ENCODE assay signal across 15 cellular contexts in the genomic region with DNA sequence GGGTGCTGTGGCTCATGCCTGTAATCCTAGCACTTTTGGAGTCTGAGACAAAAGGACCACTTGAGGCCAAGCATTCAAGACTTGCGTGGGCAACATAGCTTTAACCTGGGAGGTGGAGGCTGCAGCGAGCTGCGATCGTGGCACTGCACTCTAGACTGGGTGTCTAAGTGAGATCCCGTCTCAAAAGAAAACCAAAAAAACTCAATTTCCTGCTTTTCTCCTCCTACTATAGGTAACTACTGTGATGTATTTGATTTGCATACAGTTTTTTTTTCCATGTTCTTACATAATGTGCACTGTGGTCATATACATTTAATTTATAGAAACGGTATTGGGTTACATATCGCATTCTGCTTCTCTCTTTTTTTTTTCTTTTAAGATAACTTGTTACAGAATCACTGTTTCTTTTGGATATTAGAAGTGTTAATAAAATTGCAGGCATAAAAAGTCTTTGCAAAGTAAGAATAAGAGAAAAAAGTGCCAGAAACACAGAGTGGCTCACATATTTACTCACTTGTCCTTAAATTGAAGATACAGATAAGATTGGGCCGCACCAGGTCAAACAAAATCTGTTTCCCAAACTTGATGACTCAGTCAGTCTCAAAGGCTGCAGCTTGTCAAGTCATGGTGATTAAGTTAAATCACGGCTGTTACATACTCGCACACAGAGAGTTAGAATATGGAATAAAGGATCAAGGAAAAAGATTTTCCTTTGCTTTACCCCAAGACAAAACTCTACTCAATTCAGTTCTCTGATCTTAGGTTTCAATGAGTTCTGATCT. TPM values are rescaled to one million over a fixed set of nuclear protein-coding genes. Genes with fewer than 3 reads are reported as not detected.
DNase-seq lines count a peak whose midpoint lies in the region; ATAC-seq, FAIRE-seq and TF ChIP-seq lines count a peak whose summit lies in the region.
"Had no signal": no experiment of that assay in that cellular context is flagged by ENCODE, and none has a peak within 500 bp of the region (broad histone marks: within the 10 kb centered on the region; RNA-seq: fewer than 3 reads in every experiment).

No MANE protein-coding gene starts in this region.

- peak; percentile 75 to 94 for DNase-seq in A549 (ENCODE audit: low read depth in 1 of 2, low spot score in 1 of 2)
- peak; percentile 40 for DNase-seq in HT-29 (ENCODE audit: low spot score)
- DNase-seq in K562 (ENCODE audit: extremely low read depth in 1 of 4, low spot score in 3 of 4), result peak in 3 of 4 experiments; percentile 15 to 32 (median 17)
- DNase-seq in right lobe of liver, result no peak
- DNase-seq in HK-2 (ENCODE audit: unreplicated experiment), result no peak
- DNase-seq in central memory CD4-positive, alpha-beta T cell, result no peak
- DNase-seq: activated CD4-positive, alpha-beta T cell treated with anti-CD3 and anti-CD28 coated beads, Interleukin-2, amount 10 ng/mL, durations not matched to agents 24 days and 14 days; BE2C; MG63; NCI-H446 treated with DMSO at 0.1 percent for 48 hours; stimulated activated naive B cell treated with anti-CD40 and anti-IgM and Interleukin-4, amounts not matched to agents 10 μg/mL and 1 μg/mL and 100 μg/mL, for 72 hours had no signal

- H3K36me3 ChIP-seq in K562 (ENCODE audit: control insufficient read depth, insufficient read depth, low read length) (no peaks in the 10 kb centered on the region), right lobe of liver (peaks cover 0 to 18% (median 8%) of the 10 kb centered on the region in 4 donors)
- H3K36me3 ChIP-seq: BE2C had no signal

- 25% methylated on average over 10 of the region's 10 CpGs for WGBS in A549 (ENCODE audit: missing lambda C conversion rate)
- 5% methylated on average over 10 of the region's 10 CpGs for WGBS in K562 (ENCODE audit: insufficient coverage, low coverage, missing lambda C conversion rate)
- WGBS in right lobe of liver (ENCODE audit: insufficient coverage, low coverage, low lambda C conversion rate, missing lambda C conversion rate), result 47% methylated on average over 10 of the region's 10 CpGs

- H3K9ac ChIP-seq in K562 (ENCODE audit: insufficient read depth in 1 of 2, low read depth in 2 of 2, low read length in 2 of 2), result no peak overlapping the region

- in situ Hi-C loops in K562 (cut with MboI), result no loop called here

- peak; percentile 27 to 53; a peak in 4 of 6 replicates for ATAC-seq in A549
- ATAC-seq in K562, result peak; percentile 51; the same call in 2 of the 3 replicates
- ATAC-seq in right lobe of liver, result peak in 2 of 4 donors; percentile 4 to 14
- ATAC-seq in HG02798 (IDR thresholded peaks at IDR 0.05; ENCODE audit: poor library complexity, unreplicated experiment), result no peak
- no peak for ATAC-seq in HG02870 (IDR thresholded peaks at IDR 0.05; ENCODE audit: unreplicated experiment)
- ATAC-seq: stimulated activated naive B cell treated with anti-CD40 and anti-IgM and Interleukin-4, amounts not matched to agents 10 μg/mL and 1 μg/mL and 100 μg/mL, for 72 hours had no signal

- POLR2A ChIA-PET in A549 (lab: Yijun Ruan, JAX), result interaction anchor here (3.6 to 4.6 kb wide), 2 partner anchors 20 to 30 kb away, joined by 21 to 37 read pairs; a partner anchor contains a TSS
- POLR2A ChIA-PET in K562 (lab: Yijun Ruan, JAX), result interaction anchor here (1.1 kb wide), 1 partner anchor 11 kb away, joined by 3 read pairs; no protein-coding TSS in a partner anchor

- peaks cover 17 to 21% of the 10 kb centered on the region in 2 experiments; a peak in 4 of 5 replicates for H3K27me3 ChIP-seq in K562 (ENCODE audit: control insufficient read depth in 2 of 2, insufficient read depth in 2 of 2, low read length in 2 of 2)
- no peaks in the 10 kb centered on the region for H3K27me3 ChIP-seq in right lobe of liver
- H3K27me3 ChIP-seq: MG63, SJSA1 had no signal

- H3K27ac ChIP-seq in A549 (peak overlapping the region; percentile 92 to 94), K562 (ENCODE audit: extremely low read depth, low read depth, low read length) (no peak overlapping the region), right lobe of liver (peak overlapping the region; percentile 44 to 96 (median 92))
- H3K27ac ChIP-seq: SJSA1 had no signal

- H3K4me1 ChIP-seq in A549 (peaks cover 67% of the 10 kb centered on the region), K562 (replicated peaks in 1 of 2; ENCODE audit: control insufficient read depth in 2 of 2, insufficient read depth in 2 of 2, low read length in 2 of 2) (peaks cover 2 to 14% of the 10 kb centered on the region in 2 experiments; a peak in 2 of 5 replicates), right lobe of liver (peaks cover 0 to 61% (median 18%) of the 10 kb centered on the region in 4 donors)

- no peak overlapping the region for H2AFZ ChIP-seq in K562 (ENCODE audit: low read depth, low read length)

- H4K20me1 ChIP-seq in K562 (replicated peaks; ENCODE audit: control insufficient read depth, insufficient read depth, low read length), result no peaks in the 10 kb centered on the region

- TF ChIP-seq RAD21 in A549 (conservative IDR thresholded peaks at IDR 0.05 in 1 of 2, IDR thresholded peaks at IDR 0.05 in 1 of 2) (no peak), K562 (CRISPR knock-in tag; conservative IDR thresholded peaks at IDR 0.05 in 1 of 2, IDR thresholded peaks at IDR 0.05 in 1 of 2) (no peak)

- no TSS peak for BruUV-seq in K562 (replicated peaks; lab: Mats Ljungman, UMichigan)

- 0 out of 3 replicates have a peak overlapping the region, but pooled peaks have one; percentile 1 for H3K4me3 ChIP-seq in A549
- no peak overlapping the region for H3K4me3 ChIP-seq in K562
- H3K4me3 ChIP-seq in right lobe of liver, result peak overlapping the region in 1 of 3 donors; percentile 9
- H3K4me3 ChIP-seq: MG63, SJSA1 had no signal

- no peak for TF ChIP-seq POLR2A in A549 (IDR thresholded peaks at IDR 0.05; ENCODE audit: low read length)
- TF ChIP-seq POLR2A in K562 (conservative IDR thresholded peaks at IDR 0.05), result no peak
- no peak for TF ChIP-seq POLR2A in right lobe of liver (IDR thresholded peaks at IDR 0.05)

- TF ChIP-seq EP300 in A549 (IDR thresholded peaks at IDR 0.05) (peak in 1 of 2 experiments; percentile 57; a peak in 2 of 5 replicates), K562 (IDR thresholded peaks at IDR 0.05; ENCODE audit: low read length) (peak; percentile 50; the same call in 1 of the 2 replicates)

- no peaks in the 10 kb centered on the region for H3K79me2 ChIP-seq in K562 (ENCODE audit: control insufficient read depth, insufficient read depth, low read length)

- intact Hi-C loops in K562 (cut with micrococcal nuclease) (no loop called here), right lobe of liver (cut with DNase I) (no loop called here)

- CTCF ChIA-PET in A549 (lab: Yijun Ruan, JAX) (interaction anchor here (8.9 kb wide), 1 partner anchor 23 kb away, joined by 112 read pairs; no protein-coding TSS in a partner anchor), K562 (lab: Yijun Ruan, JAX; ENCODE audit: low intra/inter-chr PET ratio) (interaction anchor here (0.8 kb wide), 1 partner anchor 20 kb away, joined by 4 read pairs; no protein-coding TSS in a partner anchor)

- no peaks in the 10 kb centered on the region for H3K9me1 ChIP-seq in K562 (ENCODE audit: control insufficient read depth, insufficient read depth, low read length)

- FAIRE-seq in A549 (lab: Jason Lieb, UNC) (no peak), K562 (lab: Jason Lieb, UNC) (no peak)
- FAIRE-seq: H1 had no signal

- TF ChIP-seq CTCF in A549 (IDR thresholded peaks at IDR 0.05), result no peak
- TF ChIP-seq CTCF in K562 (IDR thresholded peaks at IDR 0.05 in 2 of 3, conservative IDR thresholded peaks at IDR 0.05 in 1 of 3; ENCODE audit: insufficient read depth in 2 of 3, low read depth in 1 of 3, low read length in 3 of 3), result no peak
- no peak for TF ChIP-seq CTCF in right lobe of liver (IDR thresholded peaks at IDR 0.05)

- peak overlapping the region; percentile 74 for H3K4me2 ChIP-seq in A549
- H3K4me2 ChIP-seq in K562 (ENCODE audit: insufficient read depth, low read length), result no peak overlapping the region

- 0 out of 3 replicates have a peak, but pooled peaks cover 4% of the 10 kb centered on the region for H3K9me3 ChIP-seq in A549
- H3K9me3 ChIP-seq in K562 (replicated peaks; ENCODE audit: control insufficient read depth, insufficient read depth, low read depth, low read length), result peaks cover 2% of the 10 kb centered on the region; the same call in 1 of the 2 replicates
- H3K9me3 ChIP-seq in right lobe of liver, result no peaks in the 10 kb centered on the region
- H3K9me3 ChIP-seq: BE2C, MG63, SJSA1 had no signal

RNA-seq across cellular contexts. Expression of a gene that starts 2.0 kb away (rescaled TPM):
- 563 and 672 TPM in 2 replicates for polyA plus RNA-seq in A549 (2011; rRNA removed)
- polyA plus RNA-seq in A549 (2012; cell fraction: cytosol; rRNA removed), result 218 and 220 TPM in 2 replicates
- 70.5 and 156 TPM in 2 replicates for polyA plus RNA-seq in A549 (2012; cell fraction: nucleus; rRNA removed)
- polyA plus RNA-seq in A549 (2017; fragmentation: RNase III; extraction: RNeasy Plus Mini Kit Qiagen cat#74134 plus additional on column Dnase treatment), result 494 to 552 TPM (median 495 TPM) in 3 replicates
- polyA minus RNA-seq in A549 (2011; rRNA and poly(A)+ RNA removed), result 221 and 291 TPM in 2 replicates
- total RNA-seq in HT-29 (2014; rRNA removed; shearing (Covaris generic)), result 39.8 and 41.3 TPM in 2 replicates
- total RNA-seq in K562 (2011; cell fraction: chromatin; rRNA removed; ENCODE audit: low replicate concordance), result 0.42 TPM in 1 of 2 replicates, not detected in the other
- not detected in 2 replicates for total RNA-seq in K562 (2011; cell fraction: nucleolus; rRNA removed)
- not detected in 2 replicates for total RNA-seq in K562 (2011; cell fraction: nucleoplasm; rRNA removed)
- total RNA-seq in K562 (2014; rRNA removed), result not detected in 2 replicates
- total RNA-seq in K562 (2014; rRNA removed; fragmentation: Illumina TruSeq; extraction: Trizol), result not detected in 2 replicates
- total RNA-seq in K562 (2015; rRNA removed; fragmentation: Illumina TruSeq; extraction: Trizol), result not detected in 2 replicates
- 0.22 and 0.36 TPM in 2 replicates for total RNA-seq in K562 (2021)
- not detected in 2 replicates for polyA plus RNA-seq in K562 (2011; rRNA removed)
- polyA plus RNA-seq in K562 (2011; cell fraction: cytosol; rRNA removed), result 0.07 TPM in 1 of 2 replicates, not detected in the other
- polyA plus RNA-seq in K562 (2011; cell fraction: nucleus; rRNA removed), result not detected in 2 replicates
- 0.08 TPM in 1 of 2 replicates, not detected in the other for polyA plus RNA-seq in K562 (2012)
- polyA plus RNA-seq in K562 (2014; fragmentation: Illumina TruSeq; extraction: Trizol), result not detected in 2 replicates
- polyA plus RNA-seq in K562 (2014; fragmentation: Nextera tagmentation; extraction: Ambion mirVana), result not detected
- polyA plus RNA-seq in K562 (2014; rRNA removed), result not detected in 2 replicates
- polyA minus RNA-seq in K562 (2011; rRNA and poly(A)+ RNA removed), result not detected in 2 replicates
- polyA minus RNA-seq in K562 (2011; cell fraction: cytosol; rRNA and poly(A)+ RNA removed), result not detected in 2 replicates
- polyA minus RNA-seq in K562 (2011; cell fraction: nucleus; rRNA and poly(A)+ RNA removed), result not detected in 2 replicates
- total RNA-seq in right lobe of liver, result 1,000 to 10,000 TPM in 1 of 6 experiments, 100 to 1,000 TPM in 5; 477 to 1,242 (median 773) TPM

RNA-seq across cellular contexts. Expression of a gene that starts 29.7 kb away (rescaled TPM):
- 8.4 and 12.1 TPM in 2 replicates for polyA plus RNA-seq in A549 (2011; rRNA removed)
- 4.3 and 4.4 TPM in 2 replicates for polyA plus RNA-seq in A549 (2012; cell fraction: cytosol; rRNA removed)
- polyA plus RNA-seq in A549 (2012; cell fraction: nucleus; rRNA removed), result 3.0 and 3.9 TPM in 2 replicates
- 8.4 to 8.6 TPM (median 8.5 TPM) in 3 replicates for polyA plus RNA-seq in A549 (2017; fragmentation: RNase III; extraction: RNeasy Plus Mini Kit Qiagen cat#74134 plus additional on column Dnase treatment)
- polyA minus RNA-seq in A549 (2011; rRNA and poly(A)+ RNA removed), result 1.4 and 1.6 TPM in 2 replicates
- 4.7 and 7.7 TPM in 2 replicates for total RNA-seq in HT-29 (2014; rRNA removed; shearing (Covaris generic))
- 5.8 and 23.0 TPM in 2 replicates for total RNA-seq in K562 (2011; cell fraction: chromatin; rRNA removed; ENCODE audit: low replicate concordance)
- 5.7 and 7.2 TPM in 2 replicates for total RNA-seq in K562 (2011; cell fraction: nucleolus; rRNA removed)
- total RNA-seq in K562 (2011; cell fraction: nucleoplasm; rRNA removed), result 9.8 and 15.7 TPM in 2 replicates
- total RNA-seq in K562 (2014; rRNA removed), result 6.1 and 6.6 TPM in 2 replicates
- total RNA-seq in K562 (2014; rRNA removed; fragmentation: Illumina TruSeq; extraction: Trizol), result 7.1 and 8.1 TPM in 2 replicates
- 7.0 and 8.4 TPM in 2 replicates for total RNA-seq in K562 (2015; rRNA removed; fragmentation: Illumina TruSeq; extraction: Trizol)
- 5.6 and 5.7 TPM in 2 replicates for total RNA-seq in K562 (2021)
- polyA plus RNA-seq in K562 (2011; rRNA removed), result 8.9 and 10.7 TPM in 2 replicates
- polyA plus RNA-seq in K562 (2011; cell fraction: cytosol; rRNA removed), result 3.0 and 3.7 TPM in 2 replicates
- 8.2 and 12.9 TPM in 2 replicates for polyA plus RNA-seq in K562 (2011; cell fraction: nucleus; rRNA removed)
- 6.4 and 7.7 TPM in 2 replicates for polyA plus RNA-seq in K562 (2012)
- polyA plus RNA-seq in K562 (2014; fragmentation: Illumina TruSeq; extraction: Trizol), result 7.0 and 9.1 TPM in 2 replicates
- polyA plus RNA-seq in K562 (2014; fragmentation: Nextera tagmentation; extraction: Ambion mirVana), result 1 to 10 TPM; 3.7 to 4.4 TPM
- polyA plus RNA-seq in K562 (2014; rRNA removed), result 8.4 and 11.2 TPM in 2 replicates
- 3.7 and 4.6 TPM in 2 replicates for polyA minus RNA-seq in K562 (2011; rRNA and poly(A)+ RNA removed)
- 1.1 and 1.7 TPM in 2 replicates for polyA minus RNA-seq in K562 (2011; cell fraction: cytosol; rRNA and poly(A)+ RNA removed)
- polyA minus RNA-seq in K562 (2011; cell fraction: nucleus; rRNA and poly(A)+ RNA removed), result 3.9 and 6.0 TPM in 2 replicates
- total RNA-seq in right lobe of liver, result 10 to 100 TPM; 12.2 to 32.8 (median 18.2) TPM

RNA-seq across cellular contexts. Expression of a gene that starts 60.0 kb away (rescaled TPM):
- 80.1 and 102 TPM in 2 replicates for polyA plus RNA-seq in A549 (2011; rRNA removed)
- polyA plus RNA-seq in A549 (2012; cell fraction: cytosol; rRNA removed), result 43.4 and 46.5 TPM in 2 replicates
- polyA plus RNA-seq in A549 (2012; cell fraction: nucleus; rRNA removed), result 13.7 and 22.8 TPM in 2 replicates
- polyA plus RNA-seq in A549 (2017; fragmentation: RNase III; extraction: RNeasy Plus Mini Kit Qiagen cat#74134 plus additional on column Dnase treatment), result 57.9 to 70.8 TPM (median 64.5 TPM) in 3 replicates
- 9.4 and 11.0 TPM in 2 replicates for polyA minus RNA-seq in A549 (2011; rRNA and poly(A)+ RNA removed)
- total RNA-seq in HT-29 (2014; rRNA removed; shearing (Covaris generic)), result 8.6 and 13.7 TPM in 2 replicates
- total RNA-seq in K562 (2011; cell fraction: chromatin; rRNA removed; ENCODE audit: low replicate concordance), result 2.5 and 10.5 TPM in 2 replicates
- total RNA-seq in K562 (2011; cell fraction: nucleolus; rRNA removed), result 2.8 and 3.4 TPM in 2 replicates
- 5.0 and 13.4 TPM in 2 replicates for total RNA-seq in K562 (2011; cell fraction: nucleoplasm; rRNA removed)
- 15.3 and 15.6 TPM in 2 replicates for total RNA-seq in K562 (2014; rRNA removed)
- 28.0 and 28.3 TPM in 2 replicates for total RNA-seq in K562 (2014; rRNA removed; fragmentation: Illumina TruSeq; extraction: Trizol)
- total RNA-seq in K562 (2015; rRNA removed; fragmentation: Illumina TruSeq; extraction: Trizol), result 25.0 and 26.3 TPM in 2 replicates
- total RNA-seq in K562 (2021), result 13.1 and 16.3 TPM in 2 replicates
- polyA plus RNA-seq in K562 (2011; rRNA removed), result 30.3 and 37.8 TPM in 2 replicates
- 12.9 and 20.7 TPM in 2 replicates for polyA plus RNA-seq in K562 (2011; cell fraction: cytosol; rRNA removed)
- polyA plus RNA-seq in K562 (2011; cell fraction: nucleus; rRNA removed), result 4.8 and 7.1 TPM in 2 replicates
- 24.2 and 24.8 TPM in 2 replicates for polyA plus RNA-seq in K562 (2012)
- polyA plus RNA-seq in K562 (2014; fragmentation: Illumina TruSeq; extraction: Trizol), result 24.2 and 28.4 TPM in 2 replicates
- 10 to 100 TPM; 32.6 to 35.3 TPM for polyA plus RNA-seq in K562 (2014; fragmentation: Nextera tagmentation; extraction: Ambion mirVana)
- polyA plus RNA-seq in K562 (2014; rRNA removed), result 32.1 and 34.3 TPM in 2 replicates
- polyA minus RNA-seq in K562 (2011; rRNA and poly(A)+ RNA removed), result 6.1 and 7.4 TPM in 2 replicates
- polyA minus RNA-seq in K562 (2011; cell fraction: cytosol; rRNA and poly(A)+ RNA removed), result 2.8 and 3.1 TPM in 2 replicates
- polyA minus RNA-seq in K562 (2011; cell fraction: nucleus; rRNA and poly(A)+ RNA removed), result 1.6 and 3.2 TPM in 2 replicates
- total RNA-seq in right lobe of liver, result 10 to 100 TPM in 3 of 6 experiments, 1 to 10 TPM in 3; 8.1 to 23.8 (median 14.0) TPM

Comparison
In these comparisons a context has a peak if more than half of its experiments do, and no peak if none do; other contexts are left out.
1. ATAC-seq: peak in A549 (2 of 2) and K562 (single experiment); none in HG02798 (single experiment) and HG02870 (single experiment).
2. DNase-seq: peak in A549 (2 of 2), HT-29 (single experiment) and K562 (3 of 4); none in right lobe of liver (0 of 3), HK-2 (single experiment) and central memory CD4-positive, alpha-beta T cell (single experiment).
3. RNA of a gene that starts 2.0 kb away (total RNA-seq): 477 to 1,242 TPM in right lobe of liver and 39.8 to 41.3 TPM in HT-29; 0.22 to 0.42 TPM in K562; every median in the first group is over 10 times any median in the second.